In genomic region chr4:126977306-126977705, GRCh38 we compare ENCODE assay signal across 23 cellular contexts.
DNase-seq lines count a peak whose midpoint lies in the region; ATAC-seq lines count a peak whose summit lies in the region.
"Had no signal": no experiment of that assay in that cellular context is flagged by ENCODE, and none has a peak within 500 bp of the region (broad histone marks: within the 10 kb centered on the region; RNA-seq: fewer than 3 reads in every experiment).

No MANE protein-coding gene starts in this region.

- no peak overlapping the region for H3K9ac ChIP-seq in mesendoderm (ENCODE audit: low read length)

- no peak overlapping the region for H3K4me2 ChIP-seq in mesendoderm (ENCODE audit: low read length)

- H3K4me3 Mint-ChIP-seq in activated CD8-positive, alpha-beta T cell treated with anti-CD3 and anti-CD28 coated beads, Interleukin-2, amount 10 ng/mL, durations not matched to agents 7 days and 5 days, result no peak overlapping the region
- H3K4me3 Mint-ChIP-seq: activated CD8-positive, alpha-beta memory T cell treated with anti-CD3 and anti-CD28 coated beads, Interleukin-2, amount 10 ng/mL, durations not matched to agents 7 days and 5 days; CD8-positive, alpha-beta T cell; naive B cell; stimulated activated naive CD8-positive, alpha-beta T cell treated with anti-CD3 and anti-CD28 coated beads, Interleukin-15, amount 100 ng/mL, for 72 hours had no signal

- H2BK5ac ChIP-seq in mesendoderm (ENCODE audit: low read length), result no peak overlapping the region

- no CpG with 5 or more reads among the region's 3 CpGs for WGBS in mesendoderm (ENCODE audit: extremely low coverage, insufficient coverage, low lambda C conversion rate)

- H4K5ac ChIP-seq in mesendoderm (ENCODE audit: low read length), result no peak overlapping the region

- no peak overlapping the region for H3K27ac Mint-ChIP-seq in activated CD8-positive, alpha-beta T cell treated with anti-CD3 and anti-CD28 coated beads, Interleukin-2, amount 10 ng/mL, durations not matched to agents 7 days and 5 days
- H3K27ac Mint-ChIP-seq: activated CD8-positive, alpha-beta memory T cell treated with anti-CD3 and anti-CD28 coated beads, Interleukin-2, amount 10 ng/mL, durations not matched to agents 7 days and 5 days; CD8-positive, alpha-beta T cell; naive B cell; stimulated activated naive CD8-positive, alpha-beta T cell treated with anti-CD3 and anti-CD28 coated beads, Interleukin-15, amount 100 ng/mL, for 72 hours had no signal

- H3K4me1 Mint-ChIP-seq in activated CD8-positive, alpha-beta T cell treated with anti-CD3 and anti-CD28 coated beads, Interleukin-2, amount 10 ng/mL, durations not matched to agents 7 days and 5 days (ENCODE audit: low read depth), result no peaks in the 10 kb centered on the region
- H3K4me1 Mint-ChIP-seq: activated CD8-positive, alpha-beta memory T cell treated with anti-CD3 and anti-CD28 coated beads, Interleukin-2, amount 10 ng/mL, durations not matched to agents 7 days and 5 days; naive B cell; stimulated activated naive CD8-positive, alpha-beta T cell treated with anti-CD3 and anti-CD28 coated beads, Interleukin-15, amount 100 ng/mL, for 72 hours had no signal

- no peak overlapping the region for H3K18ac ChIP-seq in mesendoderm (ENCODE audit: low read length)

- no peaks in the 10 kb centered on the region for H3K27me3 ChIP-seq in mesendoderm (ENCODE audit: insufficient read depth, low read length, poor library complexity)
- H3K27me3 ChIP-seq: Peyer's patch, vagina had no signal

- DNase-seq in AG08396 (ENCODE audit: low spot score), result peak; percentile 16
- DNase-seq in RPMI7951 (ENCODE audit: low read depth), result peak; percentile 21
- DNase-seq in fibroblast of peridontal ligament (ENCODE audit: extremely low read depth), result peak; percentile 71
- DNase-seq in mesendoderm, result peak; percentile 53
- no peak for DNase-seq in activated CD8-positive, alpha-beta T cell treated with anti-CD3 and anti-CD28 coated beads, Interleukin-2, amount 10 ng/mL, durations not matched to agents 7 days and 5 days
- DNase-seq in T-helper 2 cell, result no peak
- DNase-seq in RPMI8226, result no peak
- DNase-seq: activated CD4-positive, CD25-positive, alpha-beta regulatory T cell; activated CD8-positive, alpha-beta memory T cell treated with anti-CD3 and anti-CD28 coated beads, Interleukin-2, amount 10 ng/mL, durations not matched to agents 7 days and 5 days; activated effector memory CD4-positive, alpha-beta T cell treated with anti-CD3 and anti-CD28 coated beads, Interleukin-2, amount 50 U/mL, for 16 hours; amniotic stem cell; CD8-positive, alpha-beta T cell; DMS79 treated with DMSO at 0.1 percent for 48 hours; head of caudate nucleus; naive B cell; NCI-H2081 treated with DMSO at 0.1 percent for 48 hours; NCI-H774; Peyer's patch; stimulated activated naive CD8-positive, alpha-beta T cell treated with anti-CD3 and anti-CD28 coated beads, Interleukin-15, amount 100 ng/mL, for 72 hours; T-helper 1 cell had no signal

- peak overlapping the region; percentile 36 for H2BK15ac ChIP-seq in mesendoderm (replicated peaks; ENCODE audit: low read depth)

- no peaks in the 10 kb centered on the region for H3K27me3 Mint-ChIP-seq in activated CD8-positive, alpha-beta T cell treated with anti-CD3 and anti-CD28 coated beads, Interleukin-2, amount 10 ng/mL, durations not matched to agents 7 days and 5 days (ENCODE audit: low read depth)
- H3K27me3 Mint-ChIP-seq: activated CD8-positive, alpha-beta memory T cell treated with anti-CD3 and anti-CD28 coated beads, Interleukin-2, amount 10 ng/mL, durations not matched to agents 7 days and 5 days; naive B cell; stimulated activated naive CD8-positive, alpha-beta T cell treated with anti-CD3 and anti-CD28 coated beads, Interleukin-15, amount 100 ng/mL, for 72 hours had no signal

- peaks cover 5% of the 10 kb centered on the region for H3K9me3 Mint-ChIP-seq in activated CD8-positive, alpha-beta T cell treated with anti-CD3 and anti-CD28 coated beads, Interleukin-2, amount 10 ng/mL, durations not matched to agents 7 days and 5 days (ENCODE audit: insufficient read depth)

- no peak overlapping the region for H3K23ac ChIP-seq in mesendoderm (ENCODE audit: low read length)

- no peaks in the 10 kb centered on the region for H3K4me1 ChIP-seq in mesendoderm (ENCODE audit: control insufficient read depth, low read depth, low read length)
- H3K4me1 ChIP-seq: Peyer's patch, prostate gland, vagina had no signal

- H3K4ac ChIP-seq in mesendoderm (ENCODE audit: low read depth, low read length), result no peak overlapping the region

- no peak for ATAC-seq in HG02884 (IDR thresholded peaks at IDR 0.05; ENCODE audit: unreplicated experiment)
- ATAC-seq in activated CD8-positive, alpha-beta T cell treated with anti-CD3 and anti-CD28 coated beads, Interleukin-2, amount 10 ng/mL, durations not matched to agents 7 days and 5 days, result no peak
- ATAC-seq: activated CD8-positive, alpha-beta memory T cell treated with anti-CD3 and anti-CD28 coated beads, Interleukin-2, amount 10 ng/mL, durations not matched to agents 7 days and 5 days; CD8-positive, alpha-beta T cell; stimulated activated naive CD8-positive, alpha-beta T cell treated with anti-CD3 and anti-CD28 coated beads, Interleukin-15, amount 100 ng/mL, for 72 hours had no signal

- no peaks in the 10 kb centered on the region for H3K79me2 ChIP-seq in mesendoderm (ENCODE audit: control insufficient read depth, insufficient read depth, low read length)

- H3K56ac ChIP-seq in mesendoderm (ENCODE audit: low read length), result no peak overlapping the region

- no peak overlapping the region for H2BK120ac ChIP-seq in mesendoderm (ENCODE audit: low read depth, low read length)

- CTCF ChIA-PET in activated CD8-positive, alpha-beta T cell treated with anti-CD3 and anti-CD28 coated beads, Interleukin-2, amount 10 ng/mL, durations not matched to agents 7 days and 5 days (lab: Charles Lee), result no interaction called here

- no peaks in the 10 kb centered on the region for H3K36me3 ChIP-seq in mesendoderm (ENCODE audit: control insufficient read depth, insufficient read depth, low read length)
- H3K36me3 ChIP-seq: Peyer's patch, prostate gland, vagina had no signal

- H3K36me3 Mint-ChIP-seq in activated CD8-positive, alpha-beta T cell treated with anti-CD3 and anti-CD28 coated beads, Interleukin-2, amount 10 ng/mL, durations not matched to agents 7 days and 5 days (ENCODE audit: low read depth), result no peaks in the 10 kb centered on the region
- H3K36me3 Mint-ChIP-seq: activated CD8-positive, alpha-beta memory T cell treated with anti-CD3 and anti-CD28 coated beads, Interleukin-2, amount 10 ng/mL, durations not matched to agents 7 days and 5 days; CD8-positive, alpha-beta T cell; naive B cell had no signal

- no peak overlapping the region for H2AK5ac ChIP-seq in mesendoderm (ENCODE audit: low read length)

- H3K79me1 ChIP-seq in mesendoderm (ENCODE audit: low read length), result no peaks in the 10 kb centered on the region

- H4K8ac ChIP-seq in mesendoderm (ENCODE audit: low read depth, low read length), result no peak overlapping the region

- H3K27ac ChIP-seq in mesendoderm (ENCODE audit: low read depth, low read length), result no peak overlapping the region
- H3K27ac ChIP-seq: Peyer's patch, prostate gland, vagina had no signal

- no peak overlapping the region for H3K4me3 ChIP-seq in mesendoderm (ENCODE audit: low read length)
- H3K4me3 ChIP-seq: Peyer's patch, prostate gland, vagina had no signal

- POLR2A ChIA-PET in activated CD8-positive, alpha-beta T cell treated with anti-CD3 and anti-CD28 coated beads, Interleukin-2, amount 10 ng/mL, durations not matched to agents 7 days and 5 days (lab: Charles Lee), result no interaction called here

Comparison
In these comparisons a context has a peak if more than half of its experiments do, and no peak if none do; other contexts are left out.
1. DNase-seq: peak in AG08396 (single experiment), RPMI7951 (single experiment), fibroblast of peridontal ligament (single experiment) and mesendoderm (single experiment); none in activated CD8-positive, alpha-beta T cell treated with anti-CD3 and anti-CD28 coated beads, Interleukin-2, amount 10 ng/mL, durations not matched to agents 7 days and 5 days (single experiment), T-helper 2 cell (0 of 5) and RPMI8226 (single experiment).